ENCODE assay signal across 28 cellular contexts in the genomic region with DNA sequence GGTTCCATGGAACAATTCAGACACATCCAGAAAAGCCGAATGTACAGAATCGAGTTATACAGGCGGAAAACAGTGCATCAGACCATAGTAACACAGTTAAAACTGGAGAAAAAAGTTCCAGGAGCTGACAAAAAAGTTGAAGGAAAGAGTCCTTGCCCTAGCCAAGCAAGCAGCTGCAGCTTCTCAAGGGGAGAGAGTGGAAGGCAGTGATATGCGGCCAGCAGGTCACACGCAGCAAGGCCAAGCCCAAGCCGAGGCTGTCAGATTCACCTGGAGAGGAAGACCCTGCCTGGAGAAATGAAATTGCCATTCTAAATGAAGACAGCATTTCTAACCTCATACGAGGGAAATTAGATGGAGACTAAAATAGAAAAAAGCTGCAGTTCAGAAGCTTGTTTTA.
"Had no signal": no experiment of that assay in that cellular context is flagged by ENCODE, and none has a peak within 500 bp of the region (broad histone marks: within the 10 kb centered on the region; RNA-seq: fewer than 3 reads in every experiment).

No MANE protein-coding gene starts in this region.

- H3K27ac ChIP-seq: left lung, neural progenitor cell, neutrophil, prostate gland, skin epidermis, stomach, testis, thyroid gland, transverse colon, upper lobe of left lung had no signal

- H3K36me3 Mint-ChIP-seq: natural killer cell had no signal

- H3K36me3 ChIP-seq: left lung, neural progenitor cell, neutrophil, prostate gland, thyroid gland, transverse colon had no signal

- H3K27me3 Mint-ChIP-seq: naive B cell; stimulated activated naive B cell treated with anti-CD40 and anti-IgM and Interleukin-4, amounts not matched to agents 10 μg/mL and 1 μg/mL and 100 μg/mL, for 72 hours had no signal

- H3K4me1 ChIP-seq: neural progenitor cell, prostate gland, testis, thyroid gland had no signal

- H3K27ac Mint-ChIP-seq: mesothelial cell of epicardium; natural killer cell; nephron progenitor cell; neural progenitor cell; stimulated activated naive B cell treated with anti-CD40 and anti-IgM and Interleukin-4, amounts not matched to agents 10 μg/mL and 1 μg/mL and 100 μg/mL, for 72 hours had no signal

- H3K9me3 Mint-ChIP-seq: mesothelial cell of epicardium, natural killer cell had no signal

- DNase-seq: kidney glomerular epithelial cell; left colon; left lung; mesendoderm; naive B cell; natural killer cell; nephron progenitor cell; occipital lobe; retina; right cardiac atrium; stimulated activated CD4-positive, alpha-beta T cell treated with anti-CD3 and anti-CD28 coated beads, Interleukin-12 subunit alpha, Interleukin-12 subunit beta, amount 100 ng/mL, for 4 hours; stimulated activated CD4-positive, alpha-beta T cell treated with anti-CD3 and anti-CD28 coated beads, Interleukin-15, amount 100 ng/mL, for 24 hours; stimulated activated CD4-positive, alpha-beta T cell treated with anti-CD3 and anti-CD28 coated beads, Interleukin-2, amount 100 ng/mL, for 24 hours; stimulated activated CD4-positive, alpha-beta T cell treated with anti-CD3 and anti-CD28 coated beads, Interleukin-4, amount 100 ng/mL, for 1 hour; stimulated activated naive B cell treated with anti-CD40 and anti-IgM and Interleukin-4, amounts not matched to agents 10 μg/mL and 1 μg/mL and 100 μg/mL, for 72 hours; stimulated activated naive CD8-positive, alpha-beta T cell treated with anti-CD3 and anti-CD28 coated beads, Interleukin-15, Interleukin-2, amounts not matched to agents 100 U/mL and 50 U/mL, for 24 hours; stomach; testis; thyroid gland; transverse colon; upper lobe of left lung had no signal

- H3K27me3 ChIP-seq: left lung, neural progenitor cell, neutrophil, stomach, testis, thyroid gland, transverse colon, upper lobe of left lung had no signal

- ATAC-seq: left colon; left lung; natural killer cell; right cardiac atrium; sciatic nerve; stimulated activated naive B cell treated with anti-CD40 and anti-IgM and Interleukin-4, amounts not matched to agents 10 μg/mL and 1 μg/mL and 100 μg/mL, for 72 hours; stimulated activated naive CD8-positive, alpha-beta T cell treated with anti-CD3 and anti-CD28 coated beads, Interleukin-15, Interleukin-2, amounts not matched to agents 100 U/mL and 50 U/mL, for 24 hours had no signal

- H3K4me3 ChIP-seq: left lung, lung, neural progenitor cell, prostate gland, skin epidermis, stomach, testis, thyroid gland, transverse colon, upper lobe of left lung had no signal

- H3K9ac ChIP-seq: neural progenitor cell had no signal

- H3K9me3 ChIP-seq: neutrophil, prostate gland, stomach, testis, thyroid gland, transverse colon, upper lobe of left lung had no signal

- H3K4me3 Mint-ChIP-seq: mesothelial cell of epicardium; naive B cell; natural killer cell; nephron progenitor cell; neural progenitor cell; stimulated activated naive B cell treated with anti-CD40 and anti-IgM and Interleukin-4, amounts not matched to agents 10 μg/mL and 1 μg/mL and 100 μg/mL, for 72 hours had no signal
